Comparison of ENCODE assay signal across 7 cellular contexts in the genomic region with DNA sequence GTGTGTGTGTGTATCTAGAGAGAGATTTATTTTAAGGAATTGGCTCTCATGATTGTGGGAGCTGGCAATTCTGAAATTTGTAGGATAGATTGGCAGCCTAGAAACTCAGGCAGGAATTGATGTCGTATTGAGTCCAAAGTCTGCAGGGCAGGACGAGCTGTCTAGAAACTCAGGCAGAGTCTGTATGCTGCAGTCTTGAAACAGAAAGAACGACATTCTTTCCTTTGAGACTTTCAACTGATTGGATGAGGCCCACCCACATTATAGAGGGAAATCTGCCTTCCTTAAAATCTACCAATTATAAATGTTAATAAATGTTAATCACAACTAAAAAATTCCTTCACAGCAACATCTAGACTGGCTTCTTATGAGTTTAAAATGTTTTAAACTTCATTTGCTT.
"Had no signal": no experiment of that assay in that cellular context is flagged by ENCODE, and none has a peak within 500 bp of the region (broad histone marks: within the 10 kb centered on the region; RNA-seq: fewer than 3 reads in every experiment).

No MANE protein-coding gene starts in this region.

- H2AFZ ChIP-seq: GM23338 had no signal

- H3K27ac ChIP-seq: HL-60 had no signal

- H3K4me2 ChIP-seq: GM23338 had no signal

- ATAC-seq: GM23338 had no signal

- DNase-seq: H9, HCEC 1CT, HFFc6, IMR-90, KBM-7 had no signal

- H3K4me3 ChIP-seq: GM23338 had no signal
